1 cellular context compared by ENCODE assay signal in the genomic region with DNA sequence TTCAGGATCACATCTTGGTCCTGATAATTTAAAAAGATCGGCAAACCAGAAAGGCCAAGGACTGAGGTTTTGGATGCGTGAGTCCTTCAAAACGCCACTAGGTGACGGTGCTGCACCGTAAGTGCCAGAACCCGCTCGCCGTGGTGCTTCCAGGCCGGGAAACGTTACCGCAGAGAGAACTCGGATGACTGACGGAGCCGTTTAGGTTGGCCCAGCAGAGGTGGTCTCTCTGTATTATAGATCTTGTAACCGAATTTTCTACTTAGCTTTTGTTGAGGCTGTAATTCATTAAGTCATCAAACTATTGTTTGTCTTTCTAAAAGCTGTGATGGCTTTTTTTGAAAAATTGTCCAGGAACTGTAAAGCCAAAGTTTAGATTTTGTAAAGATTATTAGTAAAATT.
A peak's percentile ranks its signal among the peaks of the same experiment; 100 is the strongest.
TF ChIP-seq lines count a peak whose summit lies in the region.

No MANE protein-coding gene starts in this region.

TF ChIP-seq in K562, 482 proteins besides CTCF, POLR2A, EP300 and RAD21 (continued from another document and continues in another):
- TF ChIP-seq RBM25 (IDR thresholded peaks at IDR 0.05; ENCODE audit: low read depth, low read length, severe bottlenecking) = no peak
- TF ChIP-seq STAG1 (CRISPR knock-in tag; IDR thresholded peaks at IDR 0.05; ENCODE audit: borderline replicate concordance) = peak; percentile 100
- TF ChIP-seq ATF7 (IDR thresholded peaks at IDR 0.05) = peak; percentile 40; the same call in 1 of the 2 replicates
- TF ChIP-seq SMC3 (conservative IDR thresholded peaks at IDR 0.05; ENCODE audit: insufficient read depth, low read depth, low read length) = peak; percentile 99
- TF ChIP-seq ELK3 (CRISPR knock-in tag; IDR thresholded peaks at IDR 0.05) = 0 out of 2 replicates have a peak, but pooled peaks have one; percentile 3
- TF ChIP-seq, protein P1, sequence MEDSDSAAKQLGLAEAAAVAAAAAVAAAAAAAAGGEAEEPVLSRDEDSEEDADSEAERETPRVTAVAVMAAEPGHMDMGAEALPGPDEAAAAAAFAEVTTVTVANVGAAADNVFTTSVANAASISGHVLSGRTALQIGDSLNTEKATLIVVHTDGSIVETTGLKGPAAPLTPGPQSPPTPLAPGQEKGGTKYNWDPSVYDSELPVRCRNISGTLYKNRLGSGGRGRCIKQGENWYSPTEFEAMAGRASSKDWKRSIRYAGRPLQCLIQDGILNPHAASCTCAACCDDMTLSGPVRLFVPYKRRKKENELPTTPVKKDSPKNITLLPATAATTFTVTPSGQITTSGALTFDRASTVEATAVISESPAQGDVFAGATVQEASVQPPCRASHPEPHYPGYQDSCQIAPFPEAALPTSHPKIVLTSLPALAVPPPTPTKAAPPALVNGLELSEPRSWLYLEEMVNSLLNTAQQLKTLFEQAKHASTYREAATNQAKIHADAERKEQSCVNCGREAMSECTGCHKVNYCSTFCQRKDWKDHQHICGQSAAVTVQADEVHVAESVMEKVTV (CRISPR knock-in tag; IDR thresholded peaks at IDR 0.05) = peak; percentile 100
- 0 out of 2 replicates have a peak, but pooled peaks have one; percentile 48 for TF ChIP-seq ETV5 (CRISPR knock-in tag; IDR thresholded peaks at IDR 0.05; ENCODE audit: low read depth)
- TF ChIP-seq ZC3H11A (IDR thresholded peaks at IDR 0.05; ENCODE audit: low read depth, low read length) = peak; percentile 9; the same call in 1 of the 2 replicates
- TF ChIP-seq MAFG (tag; conservative IDR thresholded peaks at IDR 0.05) = no peak
- TF ChIP-seq USF2 (CRISPR knock-in tag; IDR thresholded peaks at IDR 0.05) = no peak
- 0 out of 4 replicates have a peak, but pooled peaks have one; percentile 12 to 14 for TF ChIP-seq MAZ (CRISPR knock-in tag; conservative IDR thresholded peaks at IDR 0.05 in 1 of 2, IDR thresholded peaks at IDR 0.05 in 1 of 2)
- 0 out of 2 replicates have a peak, but pooled peaks have one; percentile 27 for TF ChIP-seq XRCC5 (IDR thresholded peaks at IDR 0.05; ENCODE audit: low read depth, low read length)
- TF ChIP-seq ERF (CRISPR knock-in tag; IDR thresholded peaks at IDR 0.05) = 0 out of 2 replicates have a peak, but pooled peaks have one; percentile 29
- TF ChIP-seq, protein P2, sequence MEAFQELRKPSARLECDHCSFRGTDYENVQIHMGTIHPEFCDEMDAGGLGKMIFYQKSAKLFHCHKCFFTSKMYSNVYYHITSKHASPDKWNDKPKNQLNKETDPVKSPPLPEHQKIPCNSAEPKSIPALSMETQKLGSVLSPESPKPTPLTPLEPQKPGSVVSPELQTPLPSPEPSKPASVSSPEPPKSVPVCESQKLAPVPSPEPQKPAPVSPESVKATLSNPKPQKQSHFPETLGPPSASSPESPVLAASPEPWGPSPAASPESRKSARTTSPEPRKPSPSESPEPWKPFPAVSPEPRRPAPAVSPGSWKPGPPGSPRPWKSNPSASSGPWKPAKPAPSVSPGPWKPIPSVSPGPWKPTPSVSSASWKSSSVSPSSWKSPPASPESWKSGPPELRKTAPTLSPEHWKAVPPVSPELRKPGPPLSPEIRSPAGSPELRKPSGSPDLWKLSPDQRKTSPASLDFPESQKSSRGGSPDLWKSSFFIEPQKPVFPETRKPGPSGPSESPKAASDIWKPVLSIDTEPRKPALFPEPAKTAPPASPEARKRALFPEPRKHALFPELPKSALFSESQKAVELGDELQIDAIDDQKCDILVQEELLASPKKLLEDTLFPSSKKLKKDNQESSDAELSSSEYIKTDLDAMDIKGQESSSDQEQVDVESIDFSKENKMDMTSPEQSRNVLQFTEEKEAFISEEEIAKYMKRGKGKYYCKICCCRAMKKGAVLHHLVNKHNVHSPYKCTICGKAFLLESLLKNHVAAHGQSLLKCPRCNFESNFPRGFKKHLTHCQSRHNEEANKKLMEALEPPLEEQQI (IDR thresholded peaks at IDR 0.05) = 0 out of 2 replicates have a peak, but pooled peaks have one; percentile 16
- peak; percentile 70; the same call in 1 of the 2 replicates for TF ChIP-seq ZNF24 (IDR thresholded peaks at IDR 0.05)
- TF ChIP-seq FIP1L1 (IDR thresholded peaks at IDR 0.05; ENCODE audit: low read depth, low read length, poor library complexity, severe bottlenecking) = no peak
- 0 out of 2 replicates have a peak, but pooled peaks have one; percentile 33 for TF ChIP-seq HIVEP1 (CRISPR knock-in tag; IDR thresholded peaks at IDR 0.05)
- peak; percentile 75 for TF ChIP-seq CREM (IDR thresholded peaks at IDR 0.05; ENCODE audit: low read depth)
- peak; percentile 63; the same call in 1 of the 2 replicates for TF ChIP-seq RB1 (IDR thresholded peaks at IDR 0.05; ENCODE audit: low read depth)
- no peak for TF ChIP-seq ZBTB12 (CRISPR knock-in tag; IDR thresholded peaks at IDR 0.05)
- TF ChIP-seq ESRRA (IDR thresholded peaks at IDR 0.05; ENCODE audit: borderline replicate concordance, low read depth) = peak; percentile 77; the same call in 1 of the 2 replicates
- no peak for TF ChIP-seq E2F1 (CRISPR knock-in tag; IDR thresholded peaks at IDR 0.05)
- TF ChIP-seq CC2D1A (IDR thresholded peaks at IDR 0.05) = peak; percentile 92
- peak; percentile 81 for TF ChIP-seq ARID2 (IDR thresholded peaks at IDR 0.05)
- no peak for TF ChIP-seq ZNF79 (CRISPR knock-in tag; IDR thresholded peaks at IDR 0.05; ENCODE audit: low read depth)
- no peak for TF ChIP-seq ATF1 (CRISPR knock-in tag; IDR thresholded peaks at IDR 0.05)
- peak; percentile 16; the same call in 1 of the 2 replicates for TF ChIP-seq ATF1 (tag; IDR thresholded peaks at IDR 0.05)
- TF ChIP-seq CXXC5 (CRISPR knock-in tag; IDR thresholded peaks at IDR 0.05) = peak; percentile 51; the same call in 1 of the 2 replicates
- TF ChIP-seq TCF3 (CRISPR knock-in tag; IDR thresholded peaks at IDR 0.05) = peak; percentile 33; the same call in 1 of the 2 replicates
- TF ChIP-seq PKNOX1 (IDR thresholded peaks at IDR 0.05) = peak; percentile 83
- peak; percentile 11; the same call in 1 of the 2 replicates for TF ChIP-seq NCOR1 (IDR thresholded peaks at IDR 0.05)
- no peak for TF ChIP-seq SRSF1 (IDR thresholded peaks at IDR 0.05; ENCODE audit: low read depth, low read length)
- 0 out of 2 replicates have a peak, but pooled peaks have one; percentile 18 for TF ChIP-seq MAFK (IDR thresholded peaks at IDR 0.05; ENCODE audit: low read length)
- TF ChIP-seq TBP (optimal IDR thresholded peaks at IDR 0.05; ENCODE audit: low read depth, low read length) = peak; percentile 19
- no peak for TF ChIP-seq E2F8 (IDR thresholded peaks at IDR 0.05; ENCODE audit: low read depth, partially characterized antibody)
- TF ChIP-seq SIN3B (IDR thresholded peaks at IDR 0.05; ENCODE audit: low read depth) = no peak
- TF ChIP-seq XRCC4 (IDR thresholded peaks at IDR 0.05; ENCODE audit: extremely low read depth, insufficient read depth, insufficient read length) = no peak
- TF ChIP-seq RCOR1 (IDR thresholded peaks at IDR 0.05; ENCODE audit: borderline replicate concordance in 1 of 2, low read depth in 2 of 2, low read length in 2 of 2) = peak in 1 of 2 experiments; percentile 86; a peak in 2 of 4 replicates
- TF ChIP-seq RREB1 (CRISPR knock-in tag; IDR thresholded peaks at IDR 0.05) = 0 out of 2 replicates have a peak, but pooled peaks have one; percentile 39
- TF ChIP-seq ZNF174 (CRISPR knock-in tag; IDR thresholded peaks at IDR 0.05) = 0 out of 2 replicates have a peak, but pooled peaks have one; percentile 19
- TF ChIP-seq ZFP36 (IDR thresholded peaks at IDR 0.05; ENCODE audit: low read depth, low read length, partially characterized antibody) = peak; percentile 42
- 0 out of 2 replicates have a peak, but pooled peaks have one; percentile 40 for TF ChIP-seq GATA2 (CRISPR knock-in tag; IDR thresholded peaks at IDR 0.05)
